In genomic region chr4:39528056-39528465, GRCh38 we compare ENCODE assay signal across 1 cellular context.
TF ChIP-seq lines count a peak whose summit lies in the region.

No MANE protein-coding gene starts in this region.

TF ChIP-seq in HCT116, 20 proteins besides CTCF, POLR2A, EP300 and RAD21 (continued from another document):
- no peak for TF ChIP-seq ZBTB33 (IDR thresholded peaks at IDR 0.05; ENCODE audit: extremely low read depth, insufficient replicate concordance, low read length)
- TF ChIP-seq SP1 (IDR thresholded peaks at IDR 0.05; ENCODE audit: low read depth): no peak
- TF ChIP-seq POLR2AphosphoS5 (IDR thresholded peaks at IDR 0.05; ENCODE audit: low read depth, low read length): no peak
